1 cellular context compared by ENCODE assay signal in the genomic region with DNA sequence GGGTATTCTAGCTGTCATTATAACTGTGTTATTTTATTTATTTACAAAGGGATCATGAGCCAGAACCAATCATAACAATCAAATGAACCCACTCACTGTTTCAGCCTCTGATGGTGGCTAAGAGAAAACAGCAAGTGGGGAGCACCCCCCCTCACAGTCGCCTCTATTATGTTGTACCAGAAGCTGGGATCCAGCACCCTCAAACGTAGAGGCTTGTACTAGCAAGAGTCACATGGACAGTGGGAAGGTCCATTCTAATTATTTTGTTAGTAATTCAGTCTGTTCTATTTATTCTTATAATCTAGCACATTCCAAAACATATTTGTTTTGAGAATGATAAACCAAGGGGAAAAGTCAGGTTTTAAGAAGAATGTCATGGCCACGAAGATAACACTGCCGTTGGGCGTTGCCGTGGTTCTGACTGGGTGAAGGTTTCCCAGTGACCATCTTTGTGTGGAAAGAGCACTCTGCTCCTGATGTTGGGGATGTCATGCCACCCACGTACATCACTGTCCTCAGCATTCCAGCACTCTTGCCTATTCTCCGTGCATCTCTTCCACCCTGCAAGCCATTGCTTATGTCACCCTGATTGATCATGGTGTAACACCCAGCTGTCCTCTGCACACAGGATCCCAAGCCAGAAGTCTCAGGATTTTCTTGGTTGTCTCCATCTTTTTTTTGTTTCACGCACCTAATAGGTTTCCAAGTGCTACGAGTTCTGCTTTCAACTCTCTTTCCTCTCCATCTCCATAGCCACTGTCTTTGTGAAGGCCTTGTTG.
TF ChIP-seq lines count a peak whose summit lies in the region.

No MANE protein-coding gene starts in this region.

TF ChIP-seq in IMR-90, 13 proteins besides CTCF, POLR2A, EP300 and RAD21:
- no peak for TF ChIP-seq FOS (IDR thresholded peaks at IDR 0.05; ENCODE audit: low read depth, low read length)
- no peak for TF ChIP-seq MAFK (IDR thresholded peaks at IDR 0.05; ENCODE audit: low read depth, low read length)
- TF ChIP-seq, protein P1, sequence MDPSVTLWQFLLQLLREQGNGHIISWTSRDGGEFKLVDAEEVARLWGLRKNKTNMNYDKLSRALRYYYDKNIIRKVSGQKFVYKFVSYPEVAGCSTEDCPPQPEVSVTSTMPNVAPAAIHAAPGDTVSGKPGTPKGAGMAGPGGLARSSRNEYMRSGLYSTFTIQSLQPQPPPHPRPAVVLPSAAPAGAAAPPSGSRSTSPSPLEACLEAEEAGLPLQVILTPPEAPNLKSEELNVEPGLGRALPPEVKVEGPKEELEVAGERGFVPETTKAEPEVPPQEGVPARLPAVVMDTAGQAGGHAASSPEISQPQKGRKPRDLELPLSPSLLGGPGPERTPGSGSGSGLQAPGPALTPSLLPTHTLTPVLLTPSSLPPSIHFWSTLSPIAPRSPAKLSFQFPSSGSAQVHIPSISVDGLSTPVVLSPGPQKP (IDR thresholded peaks at IDR 0.05; ENCODE audit: borderline replicate concordance, low read depth, low read length), result no peak
- TF ChIP-seq, protein P2, sequence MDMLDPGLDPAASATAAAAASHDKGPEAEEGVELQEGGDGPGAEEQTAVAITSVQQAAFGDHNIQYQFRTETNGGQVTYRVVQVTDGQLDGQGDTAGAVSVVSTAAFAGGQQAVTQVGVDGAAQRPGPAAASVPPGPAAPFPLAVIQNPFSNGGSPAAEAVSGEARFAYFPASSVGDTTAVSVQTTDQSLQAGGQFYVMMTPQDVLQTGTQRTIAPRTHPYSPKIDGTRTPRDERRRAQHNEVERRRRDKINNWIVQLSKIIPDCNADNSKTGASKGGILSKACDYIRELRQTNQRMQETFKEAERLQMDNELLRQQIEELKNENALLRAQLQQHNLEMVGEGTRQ (IDR thresholded peaks at IDR 0.05; ENCODE audit: low read depth, low read length), result no peak
- TF ChIP-seq RFX5 (IDR thresholded peaks at IDR 0.05; ENCODE audit: low read depth, low read length), result no peak
- TF ChIP-seq RCOR1 (IDR thresholded peaks at IDR 0.05; ENCODE audit: insufficient replicate concordance, low read length), result no peak
- TF ChIP-seq CEBPB (IDR thresholded peaks at IDR 0.05; ENCODE audit: low read depth, low read length), result no peak
- no peak for TF ChIP-seq CHD1 (IDR thresholded peaks at IDR 0.05; ENCODE audit: low read depth, low read length)
- no peak for TF ChIP-seq NFE2L2 (IDR thresholded peaks at IDR 0.05; ENCODE audit: low read depth, low read length)
- TF ChIP-seq SMC3 (IDR thresholded peaks at IDR 0.05; ENCODE audit: low read depth, low read length), result no peak
- TF ChIP-seq BHLHE40 (IDR thresholded peaks at IDR 0.05; ENCODE audit: low read depth, low read length), result no peak
